In the genomic region with DNA sequence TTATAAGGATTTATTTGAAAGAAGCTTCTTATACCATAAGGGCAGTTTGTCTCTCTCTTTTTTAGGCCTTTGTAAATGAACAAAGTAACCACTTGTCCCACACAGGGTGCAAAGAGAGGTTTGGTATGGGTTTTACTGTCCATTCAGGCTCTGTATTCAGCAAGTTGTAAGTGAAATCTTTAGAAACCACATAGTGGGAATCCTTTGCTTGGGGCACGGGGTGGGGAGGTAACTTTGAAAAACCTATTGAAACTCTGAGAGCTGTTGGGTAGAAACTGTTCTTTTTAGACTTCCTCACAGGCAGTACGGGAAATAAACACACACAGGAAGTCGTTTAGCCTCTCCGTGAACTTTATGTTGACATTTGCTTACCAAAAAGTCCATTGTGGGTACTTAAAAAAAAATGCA, we compare ENCODE assay signal across 10 cellular contexts.
DNase-seq lines count a peak whose midpoint lies in the region; ATAC-seq, FAIRE-seq and TF ChIP-seq lines count a peak whose summit lies in the region.
"Had no signal": no experiment of that assay in that cellular context is flagged by ENCODE, and none has a peak within 500 bp of the region (broad histone marks: within the 10 kb centered on the region; RNA-seq: fewer than 3 reads in every experiment).

No MANE protein-coding gene starts in this region.

- no peaks in the 10 kb centered on the region for H3K9me1 ChIP-seq in endothelial cell of umbilical vein (replicated peaks; ENCODE audit: control insufficient read depth, extremely low read depth, insufficient read depth, low read length)

- dilution Hi-C loops in endothelial cell of umbilical vein (cut with MboI; ENCODE audit: extremely low pct_ligation_motif_present, low sequenced_read_pairs): no loop called here

- in situ Hi-C loops in GM13976 (cut with MboI; ENCODE audit: low sequenced_read_pairs, unreplicated experiment): no loop called here

- H3K27me3 ChIP-seq in MM.1S (replicated peaks; ENCODE audit: insufficient read depth, low read length) (no peaks in the 10 kb centered on the region), endothelial cell of umbilical vein (ENCODE audit: control insufficient read depth in 2 of 2, insufficient read depth in 2 of 2, low read length in 2 of 2) (no peaks in the 10 kb centered on the region), parathyroid adenoma (ENCODE audit: control insufficient read depth, insufficient read depth, low read length) (no peaks in the 10 kb centered on the region)

- intact Hi-C loops in endothelial cell of umbilical vein (cut with micrococcal nuclease): no loop called here

- peak; percentile 55 for FAIRE-seq in endothelial cell of umbilical vein (lab: Jason Lieb, UNC)

- POLR2A ChIA-PET in endothelial cell of umbilical vein (lab: Charles Lee): no interaction called here

- no peak for TF ChIP-seq POLR2A in endothelial cell of umbilical vein (IDR thresholded peaks at IDR 0.05; ENCODE audit: low read depth, low read length)

- no peaks in the 10 kb centered on the region for H4K20me1 ChIP-seq in MM.1S (ENCODE audit: insufficient read depth, low read length)
- no peaks in the 10 kb centered on the region for H4K20me1 ChIP-seq in endothelial cell of umbilical vein (replicated peaks; ENCODE audit: control insufficient read depth, extremely low read depth, insufficient read depth, low read length)

- H3K9me3 ChIP-seq in MM.1S (replicated peaks; ENCODE audit: insufficient read depth, low read length): no peaks in the 10 kb centered on the region
- no peaks in the 10 kb centered on the region for H3K9me3 ChIP-seq in endothelial cell of umbilical vein (replicated peaks; ENCODE audit: control insufficient read depth, insufficient read depth, low read length)
- no peaks in the 10 kb centered on the region for H3K9me3 ChIP-seq in parathyroid adenoma (ENCODE audit: control insufficient read depth, low read length)

- ATAC-seq in GM19035 (IDR thresholded peaks at IDR 0.05; ENCODE audit: unreplicated experiment) (peak; percentile 54), GM21423 (IDR thresholded peaks at IDR 0.05; ENCODE audit: unreplicated experiment) (no peak), HG02981 (IDR thresholded peaks at IDR 0.05; ENCODE audit: unreplicated experiment) (no peak), HG03135 (IDR thresholded peaks at IDR 0.05; ENCODE audit: unreplicated experiment) (no peak)

- TF ChIP-seq CTCF in MM.1S (IDR thresholded peaks at IDR 0.05; ENCODE audit: low read length) (no peak), endothelial cell of umbilical vein (IDR thresholded peaks at IDR 0.05; ENCODE audit: extremely low read depth in 1 of 2, insufficient read depth in 1 of 2, low read depth in 1 of 2, low read length in 2 of 2) (no peak), parathyroid adenoma (IDR thresholded peaks at IDR 0.05) (no peak), GM13976 (IDR thresholded peaks at IDR 0.05; ENCODE audit: borderline replicate concordance, control extremely low read depth, extremely low read depth, insufficient read depth, missing control alignments) (no peak)

- BruUV-seq in endothelial cell of umbilical vein (replicated peaks; lab: Mats Ljungman, UMichigan): no TSS peak

- CTCF ChIA-PET in endothelial cell of umbilical vein (lab: Charles Lee): interaction anchor here (1.0 to 1.4 kb wide), 2 partner anchors 15 to 593 kb away, joined by 3 to 5 read pairs; no protein-coding TSS in a partner anchor

- DNase-seq in MM.1S (peak; percentile 50), endothelial cell of umbilical vein (ENCODE audit: low read depth, low spot score) (peak; percentile 59), GM13976 (ENCODE audit: low spot score) (no peak)
- DNase-seq: head of caudate nucleus had no signal

- H3K4me2 ChIP-seq in MM.1S (ENCODE audit: low read depth, low read length) (no peak overlapping the region), endothelial cell of umbilical vein (ENCODE audit: insufficient read depth, low read length) (peak overlapping the region; percentile 80), parathyroid adenoma (ENCODE audit: low read length) (no peak overlapping the region)

- H3K27ac ChIP-seq in MM.1S (ENCODE audit: low read length): no peak overlapping the region
- H3K27ac ChIP-seq in endothelial cell of umbilical vein (ENCODE audit: insufficient read depth, low read depth, low read length): peak overlapping the region; percentile 75
- peak overlapping the region; percentile 76 for H3K27ac ChIP-seq in parathyroid adenoma
- H3K27ac ChIP-seq: HL-60 had no signal

- no peaks in the 10 kb centered on the region for H3K79me2 ChIP-seq in MM.1S (ENCODE audit: low read length)
- H3K79me2 ChIP-seq in endothelial cell of umbilical vein (ENCODE audit: control insufficient read depth, insufficient read depth, low read length): no peaks in the 10 kb centered on the region
- H3K79me2 ChIP-seq in parathyroid adenoma: no peaks in the 10 kb centered on the region

- no peak overlapping the region for H2AFZ ChIP-seq in MM.1S (ENCODE audit: low read length)
- H2AFZ ChIP-seq in endothelial cell of umbilical vein (ENCODE audit: low read depth, low read length): peak overlapping the region; percentile 96
- H2AFZ ChIP-seq in parathyroid adenoma: peak overlapping the region; percentile 20

- no peak overlapping the region for H3K9ac ChIP-seq in MM.1S (ENCODE audit: low read length)
- peak overlapping the region; percentile 50 for H3K9ac ChIP-seq in endothelial cell of umbilical vein (replicated peaks; ENCODE audit: extremely low read depth, insufficient read depth, low read length)
- no peak overlapping the region for H3K9ac ChIP-seq in parathyroid adenoma

- H3K36me3 ChIP-seq in MM.1S (replicated peaks; ENCODE audit: insufficient read depth, low read length): no peaks in the 10 kb centered on the region
- no peaks in the 10 kb centered on the region for H3K36me3 ChIP-seq in endothelial cell of umbilical vein (ENCODE audit: control insufficient read depth in 2 of 2, extremely low read depth in 1 of 2, insufficient read depth in 2 of 2, low read length in 2 of 2)
- no peaks in the 10 kb centered on the region for H3K36me3 ChIP-seq in parathyroid adenoma (ENCODE audit: control insufficient read depth, insufficient read depth, low read length)

- no peaks in the 10 kb centered on the region for H3F3A ChIP-seq in MM.1S (ENCODE audit: insufficient read depth, low read length)

- H3K4me1 ChIP-seq in MM.1S (ENCODE audit: low read length) (no peaks in the 10 kb centered on the region), endothelial cell of umbilical vein (ENCODE audit: control insufficient read depth, extremely low read depth, insufficient read depth, low read length) (peaks cover 17% of the 10 kb centered on the region), parathyroid adenoma (peaks cover 2% of the 10 kb centered on the region)

- no peaks in the 10 kb centered on the region for H3K9me2 ChIP-seq in MM.1S (replicated peaks; ENCODE audit: insufficient read depth, low read length)

- H3K4me3 ChIP-seq in MM.1S (ENCODE audit: low read length) (no peak overlapping the region), endothelial cell of umbilical vein (replicated peaks in 1 of 3; ENCODE audit: insufficient read depth in 1 of 3, low read depth in 1 of 3, low read length in 3 of 3) (peak overlapping the region in 2 of 3 experiments; percentile 13 to 21), parathyroid adenoma (ENCODE audit: low read depth, low read length) (no peak overlapping the region)

TF ChIP-seq in endothelial cell of umbilical vein, 7 proteins besides CTCF, POLR2A, EP300 and RAD21:
- TF ChIP-seq GATA2 (IDR thresholded peaks at IDR 0.05; ENCODE audit: insufficient read depth, insufficient read length, low read depth, low read length): no peak
- TF ChIP-seq POLR2AphosphoS5 (IDR thresholded peaks at IDR 0.05; ENCODE audit: insufficient read depth, low read depth, low read length): peak; percentile 47
TF ChIP-seq in endothelial cell of umbilical vein: peak in this region for 1.

Comparison
In these comparisons a context has a peak if more than half of its experiments do, and no peak if none do; other contexts are left out.
1. H3K4me3 ChIP-seq: peak in endothelial cell of umbilical vein (2 of 3); none in MM.1S (single experiment) and parathyroid adenoma (single experiment).